9 cellular contexts compared by ENCODE assay signal in the genomic region with DNA sequence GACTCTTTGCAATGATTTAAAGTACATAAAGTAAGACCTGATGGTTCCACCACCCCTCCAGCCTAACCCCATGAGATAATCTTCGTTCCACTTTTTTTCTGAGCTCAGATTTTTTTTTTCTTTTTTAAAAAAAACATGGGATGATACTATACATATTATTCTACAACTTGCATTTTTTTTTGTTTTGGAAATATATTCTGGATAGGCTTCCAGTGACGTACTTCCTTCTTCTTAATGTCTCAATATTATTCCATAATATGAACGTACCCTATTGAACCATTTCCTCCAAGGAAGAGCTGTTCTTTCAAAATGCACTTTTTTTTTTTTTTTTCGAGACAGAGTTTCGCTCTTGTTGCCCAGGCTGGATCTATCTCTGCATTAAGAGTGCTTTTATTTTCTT. TPM values are rescaled to one million over a fixed set of nuclear protein-coding genes. Genes with fewer than 3 reads are reported as not detected.
DNase-seq lines count a peak whose midpoint lies in the region; ATAC-seq and TF ChIP-seq lines count a peak whose summit lies in the region.
"Had no signal": no experiment of that assay in that cellular context is flagged by ENCODE, and none has a peak within 500 bp of the region (broad histone marks: within the 10 kb centered on the region; RNA-seq: fewer than 3 reads in every experiment).

No MANE protein-coding gene starts in this region.

- peaks cover 4% of the 10 kb centered on the region for H3K36me3 Mint-ChIP-seq in activated CD4-positive, alpha-beta T cell treated with anti-CD3 and anti-CD28 coated beads for 36 hours (ENCODE audit: low read depth)
- H3K36me3 Mint-ChIP-seq in WTC11, result no peaks in the 10 kb centered on the region
- peaks cover 14% of the 10 kb centered on the region for H3K36me3 Mint-ChIP-seq in stimulated activated effector memory CD8-positive, alpha-beta T cell treated with anti-CD3 and anti-CD28 coated beads, Interleukin-12 subunit alpha, Interleukin-12 subunit beta, amount 100 ng/mL, for 72 hours

- CTCF ChIA-PET in activated CD4-positive, alpha-beta T cell treated with anti-CD3 and anti-CD28 coated beads for 36 hours (lab: Charles Lee), result interaction anchor here (1.0 to 2.9 kb wide), 3 partner anchors 9 to 292 kb away, joined by 3 to 10 read pairs (median 3); no protein-coding TSS in a partner anchor
- CTCF ChIA-PET in WTC11 (lab: Charles Lee), result interaction anchor here (2.3 kb wide), 1 partner anchor 89 kb away, joined by 6 read pairs; no protein-coding TSS in a partner anchor

- H3K27ac Mint-ChIP-seq in activated CD4-positive, alpha-beta T cell treated with anti-CD3 and anti-CD28 coated beads for 36 hours, result peak overlapping the region; percentile 93
- no peak overlapping the region for H3K27ac Mint-ChIP-seq in WTC11
- peak overlapping the region; percentile 97 for H3K27ac Mint-ChIP-seq in stimulated activated effector memory CD8-positive, alpha-beta T cell treated with anti-CD3 and anti-CD28 coated beads, Interleukin-12 subunit alpha, Interleukin-12 subunit beta, amount 100 ng/mL, for 72 hours

- ATAC-seq in activated CD4-positive, alpha-beta T cell treated with anti-CD3 and anti-CD28 coated beads for 36 hours, result no peak
- no peak for ATAC-seq in WTC11
- ATAC-seq in right cardiac atrium, result no peak
- ATAC-seq in stimulated activated effector memory CD8-positive, alpha-beta T cell treated with anti-CD3 and anti-CD28 coated beads, Interleukin-12 subunit alpha, Interleukin-12 subunit beta, amount 100 ng/mL, for 72 hours, result no peak
- ATAC-seq in GM19455 (IDR thresholded peaks at IDR 0.05; ENCODE audit: unreplicated experiment), result no peak
- no peak for ATAC-seq in GM18858 (IDR thresholded peaks at IDR 0.05; ENCODE audit: unreplicated experiment)

- H3K9me3 Mint-ChIP-seq in activated CD4-positive, alpha-beta T cell treated with anti-CD3 and anti-CD28 coated beads for 36 hours (ENCODE audit: low read depth), result no peaks in the 10 kb centered on the region
- no peaks in the 10 kb centered on the region for H3K9me3 Mint-ChIP-seq in WTC11
- H3K9me3 Mint-ChIP-seq in stimulated activated effector memory CD8-positive, alpha-beta T cell treated with anti-CD3 and anti-CD28 coated beads, Interleukin-12 subunit alpha, Interleukin-12 subunit beta, amount 100 ng/mL, for 72 hours, result no peaks in the 10 kb centered on the region

- H3K27ac ChIP-seq in right cardiac atrium (ENCODE audit: low read length), result no peak overlapping the region

- intact Hi-C loops in activated CD4-positive, alpha-beta T cell treated with anti-CD3 and anti-CD28 coated beads for 36 hours (cut with DNase I, micrococcal nuclease), result loop anchor here (5.0 to 10.0 kb wide), 5 partner anchors 701 to 1622 kb away; a partner anchor contains a TSS
- intact Hi-C loops in right cardiac atrium (cut with DNase I), result no loop called here

- peak overlapping the region; percentile 64 for H3K4me3 ChIP-seq in right cardiac atrium (ENCODE audit: low read length)

- 60% methylated on average over 5 of the region's 5 CpGs for WGBS in right cardiac atrium

- TF ChIP-seq CTCF in WTC11 (IDR thresholded peaks at IDR 0.05), result no peak

- H3K9me3 ChIP-seq in right cardiac atrium (ENCODE audit: control insufficient read depth, low read length), result no peaks in the 10 kb centered on the region

- no peak for DNase-seq in activated CD4-positive, alpha-beta T cell treated with anti-CD3 and anti-CD28 coated beads for 36 hours
- no peak for DNase-seq in activated CD4-positive, alpha-beta T cell treated with anti-CD3 and anti-CD28 coated beads, Interleukin-2, amount 50 U/mL, for 4 hours
- no peak for DNase-seq in WTC11 (ENCODE audit: low spot score)
- DNase-seq in right cardiac atrium, result no peak
- DNase-seq in stimulated activated effector memory CD8-positive, alpha-beta T cell treated with anti-CD3 and anti-CD28 coated beads, Interleukin-12 subunit alpha, Interleukin-12 subunit beta, amount 100 ng/mL, for 72 hours (ENCODE audit: low spot score in 2 of 2), result no peak
- no peak for DNase-seq in islet precursor cell
- DNase-seq: NCI-H1092 had no signal

- H3K4me1 Mint-ChIP-seq in activated CD4-positive, alpha-beta T cell treated with anti-CD3 and anti-CD28 coated beads for 36 hours, result peaks cover 52% of the 10 kb centered on the region
- peaks cover 27% of the 10 kb centered on the region for H3K4me1 Mint-ChIP-seq in WTC11
- peaks cover 27% of the 10 kb centered on the region for H3K4me1 Mint-ChIP-seq in stimulated activated effector memory CD8-positive, alpha-beta T cell treated with anti-CD3 and anti-CD28 coated beads, Interleukin-12 subunit alpha, Interleukin-12 subunit beta, amount 100 ng/mL, for 72 hours

- no peaks in the 10 kb centered on the region for H3K4me1 ChIP-seq in right cardiac atrium (ENCODE audit: control insufficient read depth, insufficient read depth, low read length)

- H3K27me3 ChIP-seq in right cardiac atrium (ENCODE audit: control insufficient read depth, insufficient read depth), result no peaks in the 10 kb centered on the region

- peaks cover 3% of the 10 kb centered on the region for H3K27me3 Mint-ChIP-seq in activated CD4-positive, alpha-beta T cell treated with anti-CD3 and anti-CD28 coated beads for 36 hours
- H3K27me3 Mint-ChIP-seq in WTC11 (ENCODE audit: low read depth), result peaks cover 16% of the 10 kb centered on the region

- POLR2A ChIA-PET in activated CD4-positive, alpha-beta T cell treated with anti-CD3 and anti-CD28 coated beads for 36 hours (lab: Charles Lee), result interaction anchor here (0.5 to 1.3 kb wide), 5 partner anchors 181 to 1185 kb away, joined by 3 to 9 read pairs (median 3); a partner anchor contains a TSS
- POLR2A ChIA-PET in WTC11 (lab: Charles Lee), result no interaction called here

- peak overlapping the region; percentile 95 for H3K4me3 Mint-ChIP-seq in activated CD4-positive, alpha-beta T cell treated with anti-CD3 and anti-CD28 coated beads for 36 hours
- H3K4me3 Mint-ChIP-seq in WTC11, result peak overlapping the region; percentile 96
- peak overlapping the region; percentile 90 for H3K4me3 Mint-ChIP-seq in stimulated activated effector memory CD8-positive, alpha-beta T cell treated with anti-CD3 and anti-CD28 coated beads, Interleukin-12 subunit alpha, Interleukin-12 subunit beta, amount 100 ng/mL, for 72 hours

TF ChIP-seq in WTC11, 78 proteins besides CTCF, POLR2A, EP300 and RAD21:
- no peak for TF ChIP-seq JAZF1 (CRISPR knock-in tag; IDR thresholded peaks at IDR 0.05)
- TF ChIP-seq ZNF317 (CRISPR knock-in tag; IDR thresholded peaks at IDR 0.05; ENCODE audit: borderline replicate concordance, low read depth), result no peak
- TF ChIP-seq ZNF219 (CRISPR knock-in tag; IDR thresholded peaks at IDR 0.05; ENCODE audit: borderline replicate concordance), result no peak
- TF ChIP-seq SP1 (CRISPR knock-in tag; conservative IDR thresholded peaks at IDR 0.05), result no peak
- TF ChIP-seq GTF2I (CRISPR knock-in tag; conservative IDR thresholded peaks at IDR 0.05), result no peak
- TF ChIP-seq SMAD3 (CRISPR knock-in tag; IDR thresholded peaks at IDR 0.05; ENCODE audit: borderline replicate concordance), result no peak

RNA-seq across cellular contexts. Expression of a gene that starts 1.6 kb away (rescaled TPM):
- total RNA-seq in activated CD4-positive, alpha-beta T cell treated with anti-CD3 and anti-CD28 coated beads for 36 hours, result 10 to 100 TPM; 14.0 to 15.2 TPM
- 10.6 to 13.8 TPM (median 10.6 TPM) in 3 replicates for total RNA-seq in WTC11 (2021)
- total RNA-seq in right cardiac atrium, result 10 to 100 TPM; 19.2 to 26.1 (median 20.2) TPM
- 10.2 TPM for polyA plus RNA-seq in right cardiac atrium

Comparison
In these comparisons a context has a peak if more than half of its experiments do, and no peak if none do; other contexts are left out.
1. intact Hi-C loops: an anchor here in activated CD4-positive, alpha-beta T cell treated with anti-CD3 and anti-CD28 coated beads for 36 hours (5.0 to 10.0 kb wide); none called in right cardiac atrium.